In the genomic region with DNA sequence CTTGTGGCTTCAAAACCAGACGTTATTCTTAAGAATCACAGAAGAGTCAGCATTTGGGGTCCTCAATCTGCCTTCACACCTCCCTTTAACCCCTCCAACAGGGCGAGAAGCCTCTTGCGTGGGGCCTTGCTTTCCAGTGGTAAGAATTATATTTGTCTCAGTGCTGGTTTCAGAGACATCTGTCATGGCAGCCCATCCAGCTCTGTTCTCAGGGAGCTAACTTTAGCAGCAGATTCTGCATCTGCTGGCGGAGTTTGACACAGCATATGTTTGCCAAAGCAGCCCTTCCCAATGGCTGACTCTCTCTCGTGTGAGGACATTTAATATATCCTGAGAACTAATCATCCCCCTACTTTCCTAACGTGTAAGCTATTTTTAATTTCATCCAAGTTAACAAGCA, we compare ENCODE assay signal across 28 cellular contexts.
DNase-seq lines count a peak whose midpoint lies in the region; ATAC-seq and TF ChIP-seq lines count a peak whose summit lies in the region.
"Had no signal": no experiment of that assay in that cellular context is flagged by ENCODE, and none has a peak within 500 bp of the region (broad histone marks: within the 10 kb centered on the region; RNA-seq: fewer than 3 reads in every experiment).

No MANE protein-coding gene starts in this region.

- H3K4me3 ChIP-seq in dorsolateral prefrontal cortex, result no peak overlapping the region
- H3K4me3 ChIP-seq: adrenal gland, esophagus squamous epithelium, lung, Peyer's patch, SJSA1, vagina had no signal

- intact Hi-C loops in Right ventricle myocardium superior (cut with DNase I), result no loop called here
- intact Hi-C loops in cardiac septum (cut with DNase I), result no loop called here
- intact Hi-C loops in dorsolateral prefrontal cortex (cut with DNase I), result no loop called here

- peaks cover 0 to 5% (median 0%) of the 10 kb centered on the region in 45 donors for H3K27me3 ChIP-seq in dorsolateral prefrontal cortex
- H3K27me3 ChIP-seq: adrenal gland, Peyer's patch, vagina had no signal

- H3K27ac ChIP-seq in dorsolateral prefrontal cortex (peak overlapping the region in 55 of 59 donors; percentile 19 to 87 (median 69)), temporal lobe (ENCODE audit: low read depth, low read length) (peak overlapping the region; percentile 41)
- H3K27ac ChIP-seq: adrenal gland, esophagus squamous epithelium, HL-60, Peyer's patch, SJSA1, vagina had no signal

- TF ChIP-seq CTCF in dorsolateral prefrontal cortex (IDR thresholded peaks at IDR 0.05 in 54 of 56, conservative IDR thresholded peaks at IDR 0.05 in 2 of 56; ENCODE audit: low read depth in 1 of 56, partially characterized antibody in 56 of 56), result no peak

- ATAC-seq in Right ventricle myocardium superior (ENCODE audit: poor library complexity) (peak; percentile 85), GM21515 (IDR thresholded peaks at IDR 0.05; ENCODE audit: unreplicated experiment) (no peak), GM19328 (IDR thresholded peaks at IDR 0.05; ENCODE audit: unreplicated experiment) (no peak)
- ATAC-seq: activated CD4-positive, alpha-beta T cell treated with anti-CD3 and anti-CD28 coated beads for 36 hours; activated T-cell treated with anti-CD3 and anti-CD28 coated beads, Interleukin-2, amount 50 U/mL, for 4 hours; HepG2 had no signal

- DNase-seq in Right ventricle myocardium superior, result no peak
- no peak for DNase-seq in cardiac septum (ENCODE audit: low spot score)
- peak in 9 of 10 donors; percentile 6 to 80 (median 48) for DNase-seq in dorsolateral prefrontal cortex
- DNase-seq in myocyte (ENCODE audit: low read depth), result peak; percentile 71
- DNase-seq in NCI-H2227 treated with DMSO at 0.1 percent for 48 hours (lab: John Stamatoyannopoulos, UW), result no peak
- DNase-seq: activated CD4-positive, alpha-beta T cell treated with anti-CD3 and anti-CD28 coated beads for 36 hours; activated naive CD4-positive, alpha-beta T cell treated with Interleukin-2 at 50 U/mL for 16 hours; activated T-cell treated with anti-CD3 and anti-CD28 coated beads, Interleukin-2, amount 50 U/mL, for 4 hours; adrenal gland; COR-L47; cortex of kidney; DND-41; esophagus squamous epithelium; HCEC 1CT; NCI-H1092 treated with DMSO at 0.1 percent for 48 hours; NCI-H2081 treated with DMSO at 0.1 percent for 48 hours; NCI-H510A; Peyer's patch; stimulated activated CD4-positive, alpha-beta T cell treated with anti-CD3 and anti-CD28 coated beads, Interleukin-4, amount 100 ng/mL, for 24 hours; stimulated activated naive CD4-positive, alpha-beta T cell treated with Interleukin-2 at 50 U/mL for 16 hours had no signal

Comparison
In these comparisons a context has a peak if more than half of its experiments do, and no peak if none do; other contexts are left out.
1. DNase-seq: peak in dorsolateral prefrontal cortex (9 of 10) and myocyte (single experiment); none in Right ventricle myocardium superior (single experiment), cardiac septum (single experiment) and NCI-H2227 treated with DMSO at 0.1 percent for 48 hours (single experiment).